ENCODE assay signal across 14 cellular contexts in the genomic region with DNA sequence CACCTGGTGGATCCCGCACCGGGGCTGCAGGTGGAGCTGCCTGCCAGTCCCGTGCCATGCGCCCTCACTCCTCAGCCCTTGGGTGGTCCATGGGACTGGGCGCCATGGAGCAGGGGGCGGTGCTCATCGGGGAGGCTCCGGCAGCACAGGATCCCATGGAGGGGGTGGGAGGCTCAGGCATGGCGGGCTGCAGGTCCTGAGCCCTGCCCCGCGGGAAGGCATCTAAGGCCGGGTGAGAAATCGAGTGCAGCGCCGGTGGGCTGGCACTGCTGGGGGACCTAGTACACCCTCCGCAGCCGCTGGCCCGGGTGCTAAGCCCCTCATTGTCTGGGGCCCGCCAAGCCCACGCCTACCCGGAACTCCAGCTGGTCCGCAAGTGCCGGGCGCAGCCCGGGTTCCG. TPM values are rescaled to one million over a fixed set of nuclear protein-coding genes. Genes with fewer than 3 reads are reported as not detected.
"Had no signal": no experiment of that assay in that cellular context is flagged by ENCODE, and none has a peak within 500 bp of the region (broad histone marks: within the 10 kb centered on the region; RNA-seq: fewer than 3 reads in every experiment).

No MANE protein-coding gene starts in this region.

RNA-seq across cellular contexts. Expression of a gene that starts 13.6 kb away (rescaled TPM):
- total RNA-seq: temporal lobe, thoracic aorta, vagina had no signal

RNA-seq across cellular contexts. Expression of a gene that starts 35.3 kb away (rescaled TPM):
- total RNA-seq: stomach, subcutaneous adipose tissue, suprapubic skin, temporal lobe, thoracic aorta, thyroid gland, transverse colon, upper lobe of left lung, upper lobe of right lung, ureter, urinary bladder, uterus, vagina had no signal
- polyA plus RNA-seq: stomach, thymus, urinary bladder had no signal

RNA-seq across cellular contexts. Expression of a gene that starts 59.4 kb away (rescaled TPM):
- total RNA-seq: thoracic aorta, transverse colon, urinary bladder, vagina had no signal
